Comparison of ENCODE assay signal across 8 cellular contexts in genomic region chr14:74019743-74020142, GRCh38. TPM values are rescaled to one million over a fixed set of nuclear protein-coding genes. Genes with fewer than 3 reads are reported as not detected.
A peak's percentile ranks its signal among the peaks of the same experiment; 100 is the strongest.
DNase-seq lines count a peak whose midpoint lies in the region; ATAC-seq, FAIRE-seq and TF ChIP-seq lines count a peak whose summit lies in the region.

No MANE protein-coding gene starts in this region.

- intact Hi-C loops in Calu3 (cut with micrococcal nuclease; ENCODE audit: unreplicated experiment) = no loop called here
- intact Hi-C loops in PC-3 (cut with micrococcal nuclease) = loop anchor here (2.0 kb wide), 1 partner anchor 41 kb away; no protein-coding TSS in a partner anchor
- intact Hi-C loops in endothelial cell of umbilical vein (cut with micrococcal nuclease) = loop anchor here (1.0 to 2.0 kb wide), 2 partner anchors 65 to 69 kb away; partner anchors contain the start of genes ALDH6A1, COQ6, FAM161B and LIN52

- TF ChIP-seq POLR2A in endothelial cell of umbilical vein (IDR thresholded peaks at IDR 0.05; ENCODE audit: low read depth, low read length) = no peak

- H3K9me2 ChIP-seq in PC-3 (replicated peaks; ENCODE audit: low read length) = no peaks in the 10 kb centered on the region

- H3K4me3 ChIP-seq in PC-3 (ENCODE audit: low read length) (peak overlapping the region; percentile 75), endothelial cell of umbilical vein (replicated peaks in 1 of 3; ENCODE audit: insufficient read depth in 1 of 3, low read depth in 1 of 3, low read length in 3 of 3) (peak overlapping the region; percentile 47 to 97 (median 83))

- peak overlapping the region; percentile 73 for H3K27ac Mint-ChIP-seq in Calu3 (ENCODE audit: unreplicated experiment)
- H3K27ac Mint-ChIP-seq in nephron = peak overlapping the region; percentile 90 to 95 (median 95)

- peaks cover 12% of the 10 kb centered on the region; the same call in 1 of the 2 replicates for H3K4me1 ChIP-seq in PC-3 (ENCODE audit: insufficient read depth, low read length)
- H3K4me1 ChIP-seq in endothelial cell of umbilical vein (ENCODE audit: control insufficient read depth, extremely low read depth, insufficient read depth, low read length) = peaks cover 13% of the 10 kb centered on the region

- no peaks in the 10 kb centered on the region for H3K27me3 ChIP-seq in PC-3 (ENCODE audit: low read length)
- H3K27me3 ChIP-seq in endothelial cell of umbilical vein (ENCODE audit: control insufficient read depth in 2 of 2, insufficient read depth in 2 of 2, low read length in 2 of 2) = no peaks in the 10 kb centered on the region

- H3K4me1 Mint-ChIP-seq in Calu3 (ENCODE audit: low read depth, unreplicated experiment) (no peaks in the 10 kb centered on the region), nephron (peaks cover 7% of the 10 kb centered on the region)

- BruUV-seq in Calu3 (replicated peaks; lab: Mats Ljungman, UMichigan) (TSS peak; percentile 77), PC-3 (replicated peaks; lab: Mats Ljungman, UMichigan) (TSS peak; percentile 65), endothelial cell of umbilical vein (replicated peaks; lab: Mats Ljungman, UMichigan) (TSS peak; percentile 69)

- H3F3A ChIP-seq in PC-3 (ENCODE audit: low read length, unreplicated experiment) = no peaks in the 10 kb centered on the region

- no peaks in the 10 kb centered on the region for H3K79me2 ChIP-seq in PC-3 (ENCODE audit: low read length)
- H3K79me2 ChIP-seq in endothelial cell of umbilical vein (ENCODE audit: control insufficient read depth, insufficient read depth, low read length) = no peaks in the 10 kb centered on the region

- H3K27ac ChIP-seq in PC-3 (ENCODE audit: low read length) = no peak overlapping the region
- peak overlapping the region; percentile 86 for H3K27ac ChIP-seq in endothelial cell of umbilical vein (ENCODE audit: insufficient read depth, low read depth, low read length)

- H3K9me1 ChIP-seq in endothelial cell of umbilical vein (replicated peaks; ENCODE audit: control insufficient read depth, extremely low read depth, insufficient read depth, low read length) = no peaks in the 10 kb centered on the region

- CTCF ChIA-PET in Calu3 (lab: Charles Lee) = interaction anchor here (0.6 kb wide), 1 partner anchor 68 kb away, joined by 7 read pairs; no protein-coding TSS in a partner anchor
- CTCF ChIA-PET in PC-3 (lab: Charles Lee) = interaction anchor here (0.6 kb wide), 2 partner anchors 43 to 68 kb away, joined by 3 to 6 read pairs; no protein-coding TSS in a partner anchor
- CTCF ChIA-PET in endothelial cell of umbilical vein (lab: Charles Lee) = interaction anchor here (1.0 kb wide), 1 partner anchor 19 kb away, joined by 3 read pairs; no protein-coding TSS in a partner anchor

- H2AFZ ChIP-seq in PC-3 (ENCODE audit: low read length) (peak overlapping the region; percentile 90), endothelial cell of umbilical vein (ENCODE audit: low read depth, low read length) (peak overlapping the region; percentile 97)

- H3K9me3 Mint-ChIP-seq in Calu3 (ENCODE audit: low read depth, unreplicated experiment) = no peaks in the 10 kb centered on the region
- H3K9me3 Mint-ChIP-seq in nephron = no peaks in the 10 kb centered on the region

- H3K9me3 ChIP-seq in PC-3 (ENCODE audit: low read length) (no peaks in the 10 kb centered on the region), endothelial cell of umbilical vein (replicated peaks; ENCODE audit: control insufficient read depth, insufficient read depth, low read length) (no peaks in the 10 kb centered on the region)

- H3K4me3 Mint-ChIP-seq in Calu3 (ENCODE audit: low read depth, unreplicated experiment) (peak overlapping the region; percentile 67), nephron (peak overlapping the region; percentile 89 to 97 (median 94))

- H3K36me3 Mint-ChIP-seq in Calu3 (ENCODE audit: insufficient read depth, unreplicated experiment) (peaks cover 19% of the 10 kb centered on the region), nephron (ENCODE audit: low read depth) (no peaks in the 10 kb centered on the region)

- no peaks in the 10 kb centered on the region for H3K27me3 Mint-ChIP-seq in Calu3 (ENCODE audit: unreplicated experiment)
- no peaks in the 10 kb centered on the region for H3K27me3 Mint-ChIP-seq in nephron (ENCODE audit: low read depth)

- POLR2A ChIA-PET in PC-3 (lab: Charles Lee; ENCODE audit: unreplicated experiment) (interaction anchor here (0.6 kb wide), 2 partner anchors 44 to 68 kb away, joined by 4 read pairs; no protein-coding TSS in a partner anchor), endothelial cell of umbilical vein (lab: Charles Lee) (no interaction called here)

- TF ChIP-seq CTCF in Calu3 (IDR thresholded peaks at IDR 0.05; ENCODE audit: unreplicated experiment) (no peak), PC-3 (conservative IDR thresholded peaks at IDR 0.05; ENCODE audit: low read depth, low read length) (no peak), endothelial cell of umbilical vein (IDR thresholded peaks at IDR 0.05; ENCODE audit: extremely low read depth in 1 of 2, insufficient read depth in 1 of 2, low read depth in 1 of 2, low read length in 2 of 2) (no peak), nephron (IDR thresholded peaks at IDR 0.05; ENCODE audit: unreplicated experiment in 3 of 3) (no peak)

- H3K4me2 ChIP-seq in PC-3 (ENCODE audit: low read length) (peak overlapping the region; percentile 96), endothelial cell of umbilical vein (ENCODE audit: insufficient read depth, low read length) (peak overlapping the region; percentile 92)

- H3K36me3 ChIP-seq in PC-3 (ENCODE audit: low read depth, low read length) (no peaks in the 10 kb centered on the region), endothelial cell of umbilical vein (ENCODE audit: control insufficient read depth in 2 of 2, extremely low read depth in 1 of 2, insufficient read depth in 2 of 2, low read length in 2 of 2) (no peaks in the 10 kb centered on the region)

- ATAC-seq in PC-3 (no peak), GM18867 (IDR thresholded peaks at IDR 0.05; ENCODE audit: unreplicated experiment) (no peak), HG03432 (IDR thresholded peaks at IDR 0.05; ENCODE audit: unreplicated experiment) (no peak)

- DNase-seq in Calu3 (no peak), PC-3 (no peak), endothelial cell of umbilical vein (ENCODE audit: low read depth, low spot score) (peak; percentile 28), NCI-H524 (lab: John Stamatoyannopoulos, UW) (no peak), NCI-H526 (lab: John Stamatoyannopoulos, UW) (no peak)

- dilution Hi-C loops in endothelial cell of umbilical vein (cut with MboI; ENCODE audit: extremely low pct_ligation_motif_present, low sequenced_read_pairs) = no loop called here

- H3K9ac ChIP-seq in PC-3 (ENCODE audit: low read length) (peak overlapping the region; percentile 82), endothelial cell of umbilical vein (replicated peaks; ENCODE audit: extremely low read depth, insufficient read depth, low read length) (peak overlapping the region; percentile 96)

- no peaks in the 10 kb centered on the region for H4K20me1 ChIP-seq in PC-3 (ENCODE audit: low read length)
- H4K20me1 ChIP-seq in endothelial cell of umbilical vein (replicated peaks; ENCODE audit: control insufficient read depth, extremely low read depth, insufficient read depth, low read length) = no peaks in the 10 kb centered on the region

- no peak for FAIRE-seq in endothelial cell of umbilical vein (lab: Jason Lieb, UNC)

TF ChIP-seq in endothelial cell of umbilical vein, 7 proteins besides CTCF, POLR2A, EP300 and RAD21:
- TF ChIP-seq MYC (IDR thresholded peaks at IDR 0.05; ENCODE audit: low read depth, low read length) (no peak), MAX (IDR thresholded peaks at IDR 0.05; ENCODE audit: insufficient read depth, insufficient read length) (no peak), POLR2AphosphoS5 (IDR thresholded peaks at IDR 0.05; ENCODE audit: insufficient read depth, low read depth, low read length) (no peak), GATA2 (IDR thresholded peaks at IDR 0.05; ENCODE audit: insufficient read depth, insufficient read length, low read depth, low read length) (no peak)

RNA-seq across cellular contexts. Expression of gene BBOF1, which starts 0.6 kb away (rescaled TPM):
- total RNA-seq in Calu3 (2022) (1.3 and 1.8 TPM in 2 replicates), PC-3 (2014; rRNA removed) (1.5 and 3.9 TPM in 2 replicates), endothelial cell of umbilical vein (2.2 and 2.3 TPM in 2 replicates)
- 0.54 and 0.63 TPM in 2 replicates for polyA plus RNA-seq in endothelial cell of umbilical vein
- 0.80 and 0.92 TPM in 2 replicates for polyA plus RNA-seq in endothelial cell of umbilical vein (2011; cell fraction: cytosol; rRNA removed)
- 1.5 and 3.4 TPM in 2 replicates for polyA plus RNA-seq in endothelial cell of umbilical vein (2011; cell fraction: nucleus; rRNA removed)
- polyA plus RNA-seq in endothelial cell of umbilical vein (2012) = 2.1 and 3.1 TPM in 2 replicates
- 0.41 and 1.0 TPM in 2 replicates for polyA minus RNA-seq in endothelial cell of umbilical vein
- polyA minus RNA-seq in endothelial cell of umbilical vein (2011; cell fraction: cytosol; rRNA and poly(A)+ RNA removed) = 0.92 TPM
- 0.77 and 1.1 TPM in 2 replicates for polyA minus RNA-seq in endothelial cell of umbilical vein (2011; cell fraction: nucleus; rRNA and poly(A)+ RNA removed)

RNA-seq across cellular contexts. Expression of gene ENTPD5, which starts 0.7 kb away (rescaled TPM):
- total RNA-seq in Calu3 (2022) (10.0 and 10.5 TPM in 2 replicates), PC-3 (2014; rRNA removed) (7.9 and 11.2 TPM in 2 replicates), endothelial cell of umbilical vein (13.0 and 14.7 TPM in 2 replicates)
- 8.4 TPM in 2 replicates for polyA plus RNA-seq in endothelial cell of umbilical vein
- 7.4 and 7.6 TPM in 2 replicates for polyA plus RNA-seq in endothelial cell of umbilical vein (2011; cell fraction: cytosol; rRNA removed)
- polyA plus RNA-seq in endothelial cell of umbilical vein (2011; cell fraction: nucleus; rRNA removed) = 17.5 and 22.7 TPM in 2 replicates
- polyA plus RNA-seq in endothelial cell of umbilical vein (2012) = 8.8 and 9.0 TPM in 2 replicates
- 14.5 and 17.3 TPM in 2 replicates for polyA minus RNA-seq in endothelial cell of umbilical vein
- 3.2 TPM for polyA minus RNA-seq in endothelial cell of umbilical vein (2011; cell fraction: cytosol; rRNA and poly(A)+ RNA removed)
- polyA minus RNA-seq in endothelial cell of umbilical vein (2011; cell fraction: nucleus; rRNA and poly(A)+ RNA removed) = 9.0 and 11.1 TPM in 2 replicates
